Comparison of ENCODE assay signal across 8 cellular contexts in genomic region chr5:116084231-116084630, GRCh38. TPM values are rescaled to one million over a fixed set of nuclear protein-coding genes. Genes with fewer than 3 reads are reported as not detected.
A peak's percentile ranks its signal among the peaks of the same experiment; 100 is the strongest.
DNase-seq lines count a peak whose midpoint lies in the region; ATAC-seq and TF ChIP-seq lines count a peak whose summit lies in the region.

No MANE protein-coding gene starts in this region.

- peak overlapping the region; percentile 93 to 97 (median 94) for H3K4me3 Mint-ChIP-seq in CD8-positive, alpha-beta memory T cell
- H3K4me3 Mint-ChIP-seq in dendritic cell treated with granulocyte-macrophage colony-stimulating factor and Interleukin-4, amounts not matched to agents 40 ng/mL and 50 ng/mL, for 4 days, result peak overlapping the region; percentile 82

- H3K9ac ChIP-seq in SK-N-MC (ENCODE audit: insufficient read length), result peak overlapping the region; percentile 88

- peak overlapping the region; percentile 65 for H3K4me3 ChIP-seq in CD8-positive, alpha-beta memory T cell (ENCODE audit: low read length)
- H3K4me3 ChIP-seq in SK-N-MC (peak overlapping the region; percentile 82), lower lobe of right lung (peak overlapping the region; percentile 83), tibial artery (peak overlapping the region; percentile 82 to 87)

- POLR2A ChIA-PET in CD8-positive, alpha-beta memory T cell (lab: Charles Lee), result interaction anchor here (1.0 to 1.3 kb wide), 3 partner anchors 11 to 459 kb away, joined by 4 to 6 read pairs (median 5); partner anchors contain the start of genes AP3S1, ATG12 and TMED7

- peak overlapping the region; percentile 64 to 100 (median 98) for H3K27ac Mint-ChIP-seq in CD8-positive, alpha-beta memory T cell
- peak overlapping the region; percentile 94 for H3K27ac Mint-ChIP-seq in dendritic cell treated with granulocyte-macrophage colony-stimulating factor and Interleukin-4, amounts not matched to agents 40 ng/mL and 50 ng/mL, for 4 days

- no peaks in the 10 kb centered on the region for H3K27me3 ChIP-seq in CD8-positive, alpha-beta memory T cell (ENCODE audit: insufficient read depth, low read length, poor library complexity, severe bottlenecking)
- H3K27me3 ChIP-seq in lower lobe of right lung (ENCODE audit: low read depth) (no peaks in the 10 kb centered on the region), tibial artery (no peaks in the 10 kb centered on the region)

- no peaks in the 10 kb centered on the region for H3K9me3 ChIP-seq in CD8-positive, alpha-beta memory T cell (ENCODE audit: low read length)
- H3K9me3 ChIP-seq in SK-N-MC (ENCODE audit: low read depth, low read length) (no peaks in the 10 kb centered on the region), lower lobe of right lung (no peaks in the 10 kb centered on the region), tibial artery (no peaks in the 10 kb centered on the region)

- peak; percentile 41 for ATAC-seq in GM19395 (IDR thresholded peaks at IDR 0.05; ENCODE audit: unreplicated experiment)
- ATAC-seq in HG03439 (IDR thresholded peaks at IDR 0.05; ENCODE audit: unreplicated experiment), result peak; percentile 39
- peak; percentile 67 to 68 for ATAC-seq in lower lobe of right lung

- H3K36me3 ChIP-seq in CD8-positive, alpha-beta memory T cell (ENCODE audit: insufficient read depth, low read length), result peaks cover 5% of the 10 kb centered on the region
- H3K36me3 ChIP-seq in SK-N-MC (ENCODE audit: insufficient read depth, low read length) (no peaks in the 10 kb centered on the region), lower lobe of right lung (no peaks in the 10 kb centered on the region), tibial artery (no peaks in the 10 kb centered on the region)

- no peaks in the 10 kb centered on the region for H3K9me3 Mint-ChIP-seq in CD8-positive, alpha-beta memory T cell
- H3K9me3 Mint-ChIP-seq in dendritic cell treated with granulocyte-macrophage colony-stimulating factor and Interleukin-4, amounts not matched to agents 40 ng/mL and 50 ng/mL, for 4 days, result no peaks in the 10 kb centered on the region

- peak overlapping the region; percentile 64 for H3K27ac ChIP-seq in CD8-positive, alpha-beta memory T cell (ENCODE audit: low read depth, low read length)
- H3K27ac ChIP-seq in SK-N-MC, result no peak overlapping the region
- peak overlapping the region; percentile 95 for H3K27ac ChIP-seq in lower lobe of right lung
- H3K27ac ChIP-seq in tibial artery, result peak overlapping the region; percentile 79 to 89

- CTCF ChIA-PET in CD8-positive, alpha-beta memory T cell (lab: Charles Lee), result no interaction called here

- intact Hi-C loops in dendritic cell treated with granulocyte-macrophage colony-stimulating factor and Interleukin-4, amounts not matched to agents 40 ng/mL and 50 ng/mL, for 4 days (cut with micrococcal nuclease), result no loop called here
- intact Hi-C loops in lower lobe of right lung (cut with DNase I), result no loop called here
- intact Hi-C loops in tibial artery (cut with DNase I; ENCODE audit: low total_unique reads), result no loop called here

- peaks cover 42 to 67% (median 60%) of the 10 kb centered on the region in 3 donors for H3K4me1 Mint-ChIP-seq in CD8-positive, alpha-beta memory T cell
- H3K4me1 Mint-ChIP-seq in dendritic cell treated with granulocyte-macrophage colony-stimulating factor and Interleukin-4, amounts not matched to agents 40 ng/mL and 50 ng/mL, for 4 days (ENCODE audit: low read depth), result peaks cover 27% of the 10 kb centered on the region

- TF ChIP-seq CTCF in lower lobe of right lung (IDR thresholded peaks at IDR 0.05), result no peak
- no peak for TF ChIP-seq CTCF in tibial artery (IDR thresholded peaks at IDR 0.05)

- peaks cover 0 to 4% of the 10 kb centered on the region in 2 donors for H3K27me3 Mint-ChIP-seq in CD8-positive, alpha-beta memory T cell
- no peaks in the 10 kb centered on the region for H3K27me3 Mint-ChIP-seq in dendritic cell treated with granulocyte-macrophage colony-stimulating factor and Interleukin-4, amounts not matched to agents 40 ng/mL and 50 ng/mL, for 4 days

- peaks cover 18% of the 10 kb centered on the region for H3K4me1 ChIP-seq in CD8-positive, alpha-beta memory T cell (ENCODE audit: insufficient read depth, low read length)
- H3K4me1 ChIP-seq in lower lobe of right lung, result peaks cover 17% of the 10 kb centered on the region
- H3K4me1 ChIP-seq in tibial artery, result peaks cover 0 to 19% (median 8%) of the 10 kb centered on the region in 4 donors

- H3K36me3 Mint-ChIP-seq in CD8-positive, alpha-beta memory T cell, result peaks cover 0 to 24% (median 15%) of the 10 kb centered on the region in 3 donors
- peaks cover 34% of the 10 kb centered on the region for H3K36me3 Mint-ChIP-seq in dendritic cell treated with granulocyte-macrophage colony-stimulating factor and Interleukin-4, amounts not matched to agents 40 ng/mL and 50 ng/mL, for 4 days (ENCODE audit: low read depth)

- DNase-seq in CD8-positive, alpha-beta memory T cell, result peak; percentile 8 to 54 (median 20)
- DNase-seq in SK-N-MC (ENCODE audit: low read depth, low spot score) (no peak), lower lobe of right lung (no peak), tibial artery (no peak)
- no peak for DNase-seq in activated CD4-positive, CD25-positive, alpha-beta regulatory T cell treated with anti-CD3 and anti-CD28 coated beads, Interleukin-2, amount 50 U/mL, for 72 hours

RNA-seq across cellular contexts. Expression of gene COMMD10, which starts 0.6 kb away (rescaled TPM):
- 10 to 100 TPM; 13.8 to 17.4 TPM for total RNA-seq in CD8-positive, alpha-beta memory T cell
- 35.9 TPM for polyA plus RNA-seq in CD8-positive, alpha-beta memory T cell
- total RNA-seq in lower lobe of right lung, result 33.8 TPM

RNA-seq across cellular contexts. Expression of gene ARL14EPL, which starts 52.0 kb away (rescaled TPM):
- not detected for total RNA-seq in CD8-positive, alpha-beta memory T cell
- not detected for polyA plus RNA-seq in CD8-positive, alpha-beta memory T cell
- not detected for total RNA-seq in lower lobe of right lung

Comparison
In these comparisons a context has a peak if more than half of its experiments do, and no peak if none do; other contexts are left out.
1. DNase-seq: peak in CD8-positive, alpha-beta memory T cell (5 of 5); none in SK-N-MC (single experiment), lower lobe of right lung (single experiment), tibial artery (0 of 2) and activated CD4-positive, CD25-positive, alpha-beta regulatory T cell treated with anti-CD3 and anti-CD28 coated beads, Interleukin-2, amount 50 U/mL, for 72 hours (single experiment).
2. Peak in every context shown above with its lines, with median percentiles within 50 percentile points of each other: H3K4me3 ChIP-seq and ATAC-seq.